Comparison of ENCODE assay signal across 8 cellular contexts in the genomic region with DNA sequence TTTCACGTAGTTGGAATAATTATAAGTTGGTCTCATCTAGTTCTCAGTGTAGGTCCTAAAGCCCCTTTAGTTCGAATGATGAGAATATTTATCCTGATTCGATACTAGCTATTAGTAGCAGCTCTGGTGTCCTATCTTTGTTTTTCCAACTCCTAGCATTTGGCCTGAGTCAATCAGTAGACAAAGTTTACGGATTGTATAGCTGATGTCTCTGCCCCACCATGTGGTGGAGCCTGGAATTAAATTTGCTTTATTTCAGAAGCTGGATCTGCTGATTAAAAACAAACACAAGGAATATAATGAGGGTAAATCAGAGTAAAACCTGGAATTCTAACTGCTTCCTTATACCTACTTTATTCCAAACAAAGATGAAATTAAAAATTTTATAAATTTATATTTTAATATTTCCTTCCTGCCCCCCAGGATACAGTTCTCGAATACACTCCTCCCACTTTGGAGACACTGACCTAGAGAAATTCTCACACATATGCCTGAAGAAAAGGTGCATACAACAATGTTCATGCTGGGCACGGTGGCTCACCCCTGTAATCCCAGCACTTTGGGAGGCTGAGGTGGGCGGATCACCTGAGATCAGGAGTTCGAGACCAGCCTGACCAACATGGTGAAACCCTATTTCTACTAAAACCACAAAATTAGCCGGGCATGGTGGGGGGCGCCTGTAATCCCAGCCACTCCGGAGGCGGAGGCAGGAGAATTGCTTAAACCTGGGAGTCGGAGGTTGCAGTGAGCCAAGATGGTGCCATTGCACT.
DNase-seq lines count a peak whose midpoint lies in the region; ATAC-seq and TF ChIP-seq lines count a peak whose summit lies in the region.

No MANE protein-coding gene starts in this region.

- no peak for ATAC-seq in GM21515 (IDR thresholded peaks at IDR 0.05; ENCODE audit: unreplicated experiment)
- ATAC-seq in stimulated activated naive B cell treated with anti-CD40 and anti-IgM and Interleukin-4, amounts not matched to agents 10 μg/mL and 1 μg/mL and 100 μg/mL, for 72 hours (replicated peaks): no peak

- DNase-seq in CD1c-positive myeloid dendritic cell (ENCODE audit: extremely low spot score) (peak; percentile 23), GM13977 (ENCODE audit: low spot score) (peak; percentile 60), NCI-H526 (lab: John Stamatoyannopoulos, UW) (peak; percentile 40 to 72), cerebellar cortex (ENCODE audit: low spot score) (peak; percentile 54), left kidney (ENCODE audit: low read depth, low spot score) (peak; percentile 67)
- DNase-seq in stimulated activated CD4-positive, alpha-beta T cell treated with anti-CD3 and anti-CD28 coated beads, Interleukin-2, amount 100 ng/mL, for 48 hours: no peak
- DNase-seq in stimulated activated naive B cell treated with anti-CD40 and anti-IgM and Interleukin-4, amounts not matched to agents 10 μg/mL and 1 μg/mL and 100 μg/mL, for 72 hours: no peak

- H3K27me3 Mint-ChIP-seq in stimulated activated naive B cell treated with anti-CD40 and anti-IgM and Interleukin-4, amounts not matched to agents 10 μg/mL and 1 μg/mL and 100 μg/mL, for 72 hours: peaks cover 0 to 5% of the 10 kb centered on the region in 2 donors

- peak; percentile 51 for TF ChIP-seq CTCF in GM13977 (IDR thresholded peaks at IDR 0.05; ENCODE audit: extremely low read depth, insufficient read depth, missing control alignments)

- no peaks in the 10 kb centered on the region for H3K4me1 Mint-ChIP-seq in stimulated activated naive B cell treated with anti-CD40 and anti-IgM and Interleukin-4, amounts not matched to agents 10 μg/mL and 1 μg/mL and 100 μg/mL, for 72 hours

- H3K27ac Mint-ChIP-seq in stimulated activated naive B cell treated with anti-CD40 and anti-IgM and Interleukin-4, amounts not matched to agents 10 μg/mL and 1 μg/mL and 100 μg/mL, for 72 hours: no peak overlapping the region

- H3K36me3 Mint-ChIP-seq in stimulated activated naive B cell treated with anti-CD40 and anti-IgM and Interleukin-4, amounts not matched to agents 10 μg/mL and 1 μg/mL and 100 μg/mL, for 72 hours: no peaks in the 10 kb centered on the region

- no peak overlapping the region for H3K4me3 Mint-ChIP-seq in stimulated activated naive B cell treated with anti-CD40 and anti-IgM and Interleukin-4, amounts not matched to agents 10 μg/mL and 1 μg/mL and 100 μg/mL, for 72 hours

- in situ Hi-C loops in GM13977 (cut with MboI; ENCODE audit: low pct_unique_long_range_greater_than_20kb, low sequenced_read_pairs, unreplicated experiment): loop anchor here (25.0 kb wide), 2 partner anchors 381 to 681 kb away; no protein-coding TSS in a partner anchor

- no peaks in the 10 kb centered on the region for H3K9me3 Mint-ChIP-seq in stimulated activated naive B cell treated with anti-CD40 and anti-IgM and Interleukin-4, amounts not matched to agents 10 μg/mL and 1 μg/mL and 100 μg/mL, for 72 hours

Comparison
In these comparisons a context has a peak if more than half of its experiments do, and no peak if none do; other contexts are left out.
1. DNase-seq: peak in CD1c-positive myeloid dendritic cell (single experiment), GM13977 (single experiment), NCI-H526 (2 of 2), cerebellar cortex (single experiment) and left kidney (single experiment); none in stimulated activated CD4-positive, alpha-beta T cell treated with anti-CD3 and anti-CD28 coated beads, Interleukin-2, amount 100 ng/mL, for 48 hours (0 of 2) and stimulated activated naive B cell treated with anti-CD40 and anti-IgM and Interleukin-4, amounts not matched to agents 10 μg/mL and 1 μg/mL and 100 μg/mL, for 72 hours (single experiment).